Comparison of ENCODE assay signal across 8 cellular contexts in genomic region chr4:169271692-169272007, GRCh38. TPM values are rescaled to one million over a fixed set of nuclear protein-coding genes. Genes with fewer than 3 reads are reported as not detected.
DNase-seq lines count a peak whose midpoint lies in the region; ATAC-seq, FAIRE-seq and TF ChIP-seq lines count a peak whose summit lies in the region.

No MANE protein-coding gene starts in this region.

- TF ChIP-seq CTCF in epithelial cell of proximal tubule (conservative IDR thresholded peaks at IDR 0.05; ENCODE audit: low read depth, low read length) (no peak), pancreas (IDR thresholded peaks at IDR 0.05) (no peak)

- H3K4me3 ChIP-seq in GM08714 (ENCODE audit: low read length) (peak overlapping the region; percentile 98; the same call in 1 of the 2 replicates), epithelial cell of proximal tubule (ENCODE audit: low read depth, low read length) (peak overlapping the region; percentile 96), pancreas (peak overlapping the region; percentile 79 to 96 (median 94))

- H3K27me3 ChIP-seq in pancreas: no peaks in the 10 kb centered on the region

- no peaks in the 10 kb centered on the region for H3K9me3 ChIP-seq in pancreas

- peak; percentile 54 for DNase-seq in NCI-H69 (lab: John Stamatoyannopoulos, UW)
- DNase-seq in epithelial cell of proximal tubule (ENCODE audit: low read depth): no peak
- DNase-seq in pancreas: no peak
- DNase-seq in NCI-H1105 (lab: John Stamatoyannopoulos, UW): no peak
- no peak for DNase-seq in C1 segment of cervical spinal cord (lab: John Stamatoyannopoulos, UW)
- no peak for DNase-seq in effector CD4-positive, alpha-beta T cell
- no peak for DNase-seq in NCI-H128 (lab: John Stamatoyannopoulos, UW; ENCODE audit: unreplicated experiment)

- peak overlapping the region; percentile 92 to 97 (median 94) for H3K27ac ChIP-seq in pancreas

- 6 to 7% methylated on average over 11 of the region's 11 CpGs for WGBS in pancreas, 2 donors

- peaks cover 3 to 30% (median 21%) of the 10 kb centered on the region in 3 donors for H3K4me1 ChIP-seq in pancreas

- H3K36me3 ChIP-seq in pancreas: no peaks in the 10 kb centered on the region

- intact Hi-C loops in pancreas (cut with DNase I): loop anchor here in 1 of 3 donors (10.0 kb wide), 1 partner anchor 257 kb away; the partner anchor contains the start of gene CBR4

- no peak for FAIRE-seq in pancreas (lab: Jason Lieb, UNC)

- ATAC-seq in pancreas: peak in 2 of 4 donors; percentile 0

RNA-seq across cellular contexts. Expression of gene SH3RF1, which starts 0.9 kb away (rescaled TPM):
- 20.6 and 25.8 TPM in 2 replicates for total RNA-seq in epithelial cell of proximal tubule
- 10 to 100 TPM; 10.2 to 30.6 (median 15.1) TPM for total RNA-seq in pancreas
- 1 to 10 TPM; 4.0 to 5.6 TPM for polyA plus RNA-seq in pancreas
